In genomic region chr11:117852309-117852708, GRCh38 we compare ENCODE assay signal across 2 cellular contexts.
TF ChIP-seq lines count a peak whose summit lies in the region.

No MANE protein-coding gene starts in this region.

TF ChIP-seq in HCT116, 20 proteins besides CTCF, POLR2A, EP300 and RAD21 (continued from another document):
- TF ChIP-seq MAX (IDR thresholded peaks at IDR 0.05) (no peak), ZBTB33 (IDR thresholded peaks at IDR 0.05; ENCODE audit: extremely low read depth, insufficient replicate concordance, low read length) (no peak)

TF ChIP-seq in WTC11, 78 proteins besides CTCF, POLR2A, EP300 and RAD21 (continued from another document):
- TF ChIP-seq FOXP4 (CRISPR knock-in tag; IDR thresholded peaks at IDR 0.05) (no peak), SMAD4 (CRISPR knock-in tag; IDR thresholded peaks at IDR 0.05) (no peak)
TF ChIP-seq in WTC11: peak in this region for 1.
